17 cellular contexts compared by ENCODE assay signal in genomic region chr7:375491-375821, GRCh38.
DNase-seq lines count a peak whose midpoint lies in the region; ATAC-seq and TF ChIP-seq lines count a peak whose summit lies in the region.
"Had no signal": no experiment of that assay in that cellular context is flagged by ENCODE, and none has a peak within 500 bp of the region (broad histone marks: within the 10 kb centered on the region; RNA-seq: fewer than 3 reads in every experiment).

No MANE protein-coding gene starts in this region.

- no peak overlapping the region for H3K9ac ChIP-seq in mammary epithelial cell (ENCODE audit: insufficient read depth, low read length)
- H3K9ac ChIP-seq: GM23248 had no signal

- H3K79me2 ChIP-seq in mammary epithelial cell (ENCODE audit: insufficient read depth, low read length) = no peaks in the 10 kb centered on the region

- CTCF ChIA-PET in mammary epithelial cell (lab: Charles Lee; ENCODE audit: low non-redundant PET) = no interaction called here

- ATAC-seq in heart left ventricle = no peak
- ATAC-seq in left lung = no peak
- ATAC-seq in upper lobe of left lung (ENCODE audit: low FRiP score in 2 of 2) = no peak
- ATAC-seq: K562; lower lobe of right lung; sciatic nerve; stimulated activated effector memory CD8-positive, alpha-beta T cell treated with anti-CD3 and anti-CD28 coated beads, Interleukin-12 subunit alpha, Interleukin-12 subunit beta, amount 100 ng/mL, for 72 hours had no signal

- H3K36me3 ChIP-seq in heart left ventricle (no peaks in the 10 kb centered on the region), right atrium auricular region (no peaks in the 10 kb centered on the region), mammary epithelial cell (ENCODE audit: insufficient read depth, low read length) (no peaks in the 10 kb centered on the region), left lung (no peaks in the 10 kb centered on the region), upper lobe of left lung (no peaks in the 10 kb centered on the region)
- H3K36me3 ChIP-seq: lower lobe of right lung had no signal

- no peak for TF ChIP-seq EP300 in upper lobe of left lung (IDR thresholded peaks at IDR 0.05)

- DNase-seq in heart left ventricle (peak in 4 of 5 donors; percentile 11 to 50 (median 16)), right atrium auricular region (ENCODE audit: low spot score) (no peak), mammary epithelial cell (no peak), left lung (peak; percentile 29 to 73), upper lobe of left lung (peak; percentile 9 to 67), MV-4-11 (lab: John Stamatoyannopoulos, UW) (no peak), globus pallidus (ENCODE audit: low spot score) (no peak)
- DNase-seq: activated naive CD4-positive, alpha-beta T cell treated with anti-CD3 and anti-CD28 coated beads, Interleukin-2, amount 10 ng/mL, durations not matched to agents 7 days and 5 days; cerebellar nuclear complex; DND-41; GM23248; lower lobe of right lung; NCI-H146; NCI-H524 treated with DMSO at 0.1 percent for 48 hours had no signal

- H3K4me3 ChIP-seq in heart left ventricle = no peak overlapping the region
- no peak overlapping the region for H3K4me3 ChIP-seq in right atrium auricular region
- H3K4me3 ChIP-seq in mammary epithelial cell (replicated peaks in 1 of 3; ENCODE audit: insufficient read depth in 1 of 3, low read depth in 2 of 3, low read length in 3 of 3) = no peak overlapping the region
- H3K4me3 ChIP-seq in left lung = no peak overlapping the region
- no peak overlapping the region for H3K4me3 ChIP-seq in upper lobe of left lung
- H3K4me3 ChIP-seq: GM23248, K562, lower lobe of right lung had no signal

- TF ChIP-seq POLR2A in heart left ventricle (IDR thresholded peaks at IDR 0.05) (no peak), upper lobe of left lung (IDR thresholded peaks at IDR 0.05) (no peak)

- H3K27me3 ChIP-seq in heart left ventricle = peaks cover 0 to 34% (median 23%) of the 10 kb centered on the region in 9 donors
- H3K27me3 ChIP-seq in right atrium auricular region = no peaks in the 10 kb centered on the region
- H3K27me3 ChIP-seq in mammary epithelial cell (ENCODE audit: insufficient read depth, low read length) = no peaks in the 10 kb centered on the region
- peaks cover 0 to 50% of the 10 kb centered on the region in 2 donors for H3K27me3 ChIP-seq in left lung
- no peaks in the 10 kb centered on the region for H3K27me3 ChIP-seq in upper lobe of left lung

- in situ Hi-C loops in mammary epithelial cell (cut with MboI; ENCODE audit: low sequenced_read_pairs in 2 of 2) = no loop called here

- no peak overlapping the region for H3K4me2 ChIP-seq in mammary epithelial cell (ENCODE audit: insufficient read depth, low read depth, low read length)

- TF ChIP-seq CTCF in heart left ventricle (IDR thresholded peaks at IDR 0.05) (no peak), right atrium auricular region (IDR thresholded peaks at IDR 0.05) (no peak), mammary epithelial cell (conservative IDR thresholded peaks at IDR 0.05 in 1 of 2, IDR thresholded peaks at IDR 0.05 in 1 of 2; ENCODE audit: extremely low read depth in 1 of 2, insufficient read depth in 1 of 2, low read depth in 1 of 2, low read length in 2 of 2) (no peak), left lung (IDR thresholded peaks at IDR 0.05) (no peak), upper lobe of left lung (IDR thresholded peaks at IDR 0.05) (no peak)

- H3K4me1 ChIP-seq in heart left ventricle = peaks cover 0 to 15% (median 8%) of the 10 kb centered on the region in 12 donors
- H3K4me1 ChIP-seq in right atrium auricular region = peaks cover 0 to 16% of the 10 kb centered on the region in 2 donors
- H3K4me1 ChIP-seq in mammary epithelial cell (ENCODE audit: insufficient read depth, low read length) = peaks cover 18% of the 10 kb centered on the region
- peaks cover 9 to 15% of the 10 kb centered on the region in 2 donors for H3K4me1 ChIP-seq in left lung
- peaks cover 11 to 21% (median 14%) of the 10 kb centered on the region in 4 donors for H3K4me1 ChIP-seq in upper lobe of left lung

- peak overlapping the region; percentile 93 for H2AFZ ChIP-seq in mammary epithelial cell (ENCODE audit: low read depth, low read length)
- H2AFZ ChIP-seq: GM23248 had no signal

- H4K20me1 ChIP-seq in mammary epithelial cell (ENCODE audit: insufficient read depth, low read length) = no peaks in the 10 kb centered on the region

- H3K27ac ChIP-seq in heart left ventricle = no peak overlapping the region
- no peak overlapping the region for H3K27ac ChIP-seq in right atrium auricular region
- H3K27ac ChIP-seq in mammary epithelial cell (ENCODE audit: insufficient read depth, low read depth, low read length) = no peak overlapping the region
- H3K27ac ChIP-seq in left lung = no peak overlapping the region
- H3K27ac ChIP-seq in upper lobe of left lung = no peak overlapping the region
- H3K27ac ChIP-seq: GM23248, lower lobe of right lung had no signal

- no TSS peak for BruUV-seq in mammary epithelial cell (replicated peaks; lab: Mats Ljungman, UMichigan)

- H3K9me3 ChIP-seq in heart left ventricle = no peaks in the 10 kb centered on the region
- H3K9me3 ChIP-seq in right atrium auricular region = no peaks in the 10 kb centered on the region
- no peaks in the 10 kb centered on the region for H3K9me3 ChIP-seq in mammary epithelial cell (replicated peaks; ENCODE audit: insufficient read depth, low read length)
- no peaks in the 10 kb centered on the region for H3K9me3 ChIP-seq in left lung
- H3K9me3 ChIP-seq in upper lobe of left lung = no peaks in the 10 kb centered on the region
- H3K9me3 ChIP-seq: lower lobe of right lung had no signal

- dilution Hi-C loops in mammary epithelial cell (cut with HindIII; ENCODE audit: low sequenced_read_pairs) = no loop called here

- intact Hi-C loops in heart left ventricle (cut with DNase I) = no loop called here
- intact Hi-C loops in mammary epithelial cell (cut with micrococcal nuclease) = no loop called here
- intact Hi-C loops in left lung (cut with DNase I) = no loop called here

- WGBS in heart left ventricle, 4 donors = 81 to 91% (median 85%) methylated on average over 23 to 25 of the region's 25 CpGs
- 57% methylated on average over 9 of the region's 25 CpGs for WGBS in mammary epithelial cell (ENCODE audit: low coverage, missing lambda C conversion rate)
- 70 to 72% methylated on average over 4 to 25 of the region's 25 CpGs for WGBS in upper lobe of left lung, 2 donors

Comparison
In these comparisons a context has a peak if more than half of its experiments do, and no peak if none do; other contexts are left out.
1. DNase-seq: peak in heart left ventricle (4 of 5), left lung (2 of 2) and upper lobe of left lung (2 of 2); none in right atrium auricular region (single experiment), mammary epithelial cell (single experiment), MV-4-11 (single experiment) and globus pallidus (single experiment).